Comparison of ENCODE assay signal across 33 cellular contexts in genomic region chr2:10761591-10761990, GRCh38. TPM values are rescaled to one million over a fixed set of nuclear protein-coding genes. Genes with fewer than 3 reads are reported as not detected.
"Had no signal": no experiment of that assay in that cellular context is flagged by ENCODE, and none has a peak within 500 bp of the region (broad histone marks: within the 10 kb centered on the region; RNA-seq: fewer than 3 reads in every experiment).

No MANE protein-coding gene starts in this region.

- H3K4me1 ChIP-seq: esophagus muscularis mucosa, foreskin keratinocyte, gastrocnemius medialis had no signal

- FAIRE-seq: astrocyte, bronchial epithelial cell, colon had no signal

- DNase-seq: activated CD4-positive, alpha-beta memory T cell treated with anti-CD3 and anti-CD28 coated beads for 36 hours; activated CD4-positive, alpha-beta T cell treated with anti-CD3 and anti-CD28 coated beads for 36 hours; activated CD4-positive, alpha-beta T cell treated with anti-CD3 and anti-CD28 coated beads, Interleukin-2, amount 10 ng/mL, durations not matched to agents 24 days and 14 days; activated CD4-positive, CD25-positive, alpha-beta regulatory T cell; activated CD4-positive, CD25-positive, alpha-beta regulatory T cell treated with anti-CD3 and anti-CD28 coated beads, Interleukin-2, amount 50 U/mL, for 72 hours; activated CD8-positive, alpha-beta memory T cell treated with anti-CD3 and anti-CD28 coated beads, Interleukin-2, amount 10 ng/mL, durations not matched to agents 7 days and 5 days; activated CD8-positive, alpha-beta memory T cell treated with anti-CD3 and anti-CD28 coated beads, Interleukin-2, amount 50 U/mL, for 4 hours; activated CD8-positive, alpha-beta T cell treated with anti-CD3 and anti-CD28 coated beads, Interleukin-2, amount 10 ng/mL, durations not matched to agents 7 days and 5 days; activated gamma-delta T cell treated with Interleukin-2 at 50 U/mL for 16 hours; activated naive CD4-positive, alpha-beta T cell treated with anti-CD3 and anti-CD28 coated beads, Interleukin-2, amount 50 U/mL, for 16 hours; activated naive CD4-positive, alpha-beta T cell treated with Interleukin-2 at 50 U/mL for 16 hours; activated T-cell treated with anti-CD3 and anti-CD28 coated beads, Interleukin-2, amount 50 U/mL, for 1 hour; activated T-cell treated with anti-CD3 and anti-CD28 coated beads, Interleukin-2, amount 50 U/mL, for 48 hours; amniotic stem cell; anterior cingulate cortex; brain microvascular endothelial cell; cortex of kidney; dermis blood vessel endothelial cell; effector CD4-positive, alpha-beta T cell; effector memory CD8-positive, alpha-beta T cell; erythroblast; foreskin keratinocyte; gastrocnemius medialis; glutamatergic neuron; T-helper 1 cell; T-helper 17 cell; T1000 had no signal

- ATAC-seq: activated CD4-positive, alpha-beta T cell treated with anti-CD3 and anti-CD28 coated beads for 36 hours; activated CD8-positive, alpha-beta memory T cell treated with anti-CD3 and anti-CD28 coated beads, Interleukin-2, amount 10 ng/mL, durations not matched to agents 7 days and 5 days; activated CD8-positive, alpha-beta T cell treated with anti-CD3 and anti-CD28 coated beads, Interleukin-2, amount 10 ng/mL, durations not matched to agents 7 days and 5 days; effector memory CD8-positive, alpha-beta T cell; foreskin keratinocyte; gastrocnemius medialis; T-helper 17 cell had no signal

- H3K9me3 ChIP-seq: esophagus muscularis mucosa, gastrocnemius medialis had no signal

- H3K36me3 ChIP-seq: brain microvascular endothelial cell, esophagus muscularis mucosa, gastrocnemius medialis had no signal

- H3K27ac ChIP-seq: brain microvascular endothelial cell, esophagus muscularis mucosa, foreskin keratinocyte, gastrocnemius medialis had no signal

- H3K4me3 ChIP-seq: esophagus muscularis mucosa, gastrocnemius medialis had no signal

- H3K27me3 ChIP-seq: brain microvascular endothelial cell, foreskin keratinocyte, gastrocnemius medialis had no signal

RNA-seq across cellular contexts. Expression of gene ATP6V1C2, which starts 40.2 kb away (rescaled TPM):
- total RNA-seq: activated CD4-positive, alpha-beta memory T cell treated with anti-CD3 and anti-CD28 coated beads for 36 hours; activated CD4-positive, alpha-beta T cell treated with anti-CD3 and anti-CD28 coated beads for 36 hours; activated CD4-positive, alpha-beta T cell treated with anti-CD3 and anti-CD28 coated beads, Interleukin-2, amount 10 ng/mL, durations not matched to agents 24 days and 14 days; activated CD8-positive, alpha-beta memory T cell treated with anti-CD3 and anti-CD28 coated beads for 36 hours; activated CD8-positive, alpha-beta memory T cell treated with anti-CD3 and anti-CD28 coated beads, Interleukin-2, amount 10 ng/mL, durations not matched to agents 7 days and 5 days; activated CD8-positive, alpha-beta T cell treated with anti-CD3 and anti-CD28 coated beads, Interleukin-2, amount 10 ng/mL, durations not matched to agents 7 days and 5 days; activated T-helper 2 cell treated with anti-CD3 and anti-CD28 coated beads, Interferon-gamma antibody, Interleukin-2, Interleukin-4, amounts not matched to agents 10 μg/mL and 5 μg/mL and 100 μg/mL, durations not matched to agents 14 hours and 24 hours and 36 hours; gastrocnemius medialis; T-helper 17 cell had no signal
